8 cellular contexts compared by ENCODE assay signal in genomic region chr15:73633111-73633990, GRCh38. TPM values are rescaled to one million over a fixed set of nuclear protein-coding genes. Genes with fewer than 3 reads are reported as not detected.
DNase-seq lines count a peak whose midpoint lies in the region; ATAC-seq, FAIRE-seq and TF ChIP-seq lines count a peak whose summit lies in the region.

Gene NPTN (minus strand): TSS chr15:73633389. CDS start chr15:73633215, 174 bp downstream.

- H3K36me3 ChIP-seq in HUES64 (ENCODE audit: insufficient read depth, low read length) (no peaks in the 10 kb centered on the region), OCI-LY1 (ENCODE audit: insufficient read depth, low read length) (no peaks in the 10 kb centered on the region), endothelial cell of umbilical vein (ENCODE audit: control insufficient read depth in 2 of 2, extremely low read depth in 1 of 2, insufficient read depth in 2 of 2, low read length in 2 of 2) (no peaks in the 10 kb centered on the region)

- POLR2A ChIA-PET in endothelial cell of umbilical vein (lab: Charles Lee), result interaction anchor here (1.0 kb wide), 1 partner anchor 293 kb away, joined by 3 read pairs; the partner anchor contains the start of gene LOXL1

- BruUV-seq in Calu3 (replicated peaks; lab: Mats Ljungman, UMichigan) (TSS peak; percentile 97), endothelial cell of umbilical vein (replicated peaks; lab: Mats Ljungman, UMichigan) (TSS peak; percentile 98)

- peak; percentile 92 for TF ChIP-seq POLR2A in endothelial cell of umbilical vein (IDR thresholded peaks at IDR 0.05; ENCODE audit: low read depth, low read length)

- H3K4me3 Mint-ChIP-seq in Calu3 (ENCODE audit: low read depth, unreplicated experiment), result peak within 1 kb of the TSS; percentile 70

- ATAC-seq in GM21447 (IDR thresholded peaks at IDR 0.05; ENCODE audit: unreplicated experiment), result peak; percentile 81

- H3K9ac ChIP-seq in HUES64 (ENCODE audit: low read depth, low read length) (peak within 1 kb of the TSS; percentile 80), OCI-LY1 (ENCODE audit: low read length) (peak within 1 kb of the TSS; percentile 80), endothelial cell of umbilical vein (replicated peaks; ENCODE audit: extremely low read depth, insufficient read depth, low read length) (peak within 1 kb of the TSS; percentile 85)

- H3K4me1 ChIP-seq in HUES64 (ENCODE audit: insufficient read depth, low read length) (peaks cover 51% of the 10 kb centered on the region), OCI-LY1 (ENCODE audit: insufficient read depth, low read length, severe bottlenecking) (peaks cover 46% of the 10 kb centered on the region), endothelial cell of umbilical vein (ENCODE audit: control insufficient read depth, extremely low read depth, insufficient read depth, low read length) (peaks cover 31% of the 10 kb centered on the region)

- H3K36me3 Mint-ChIP-seq in Calu3 (ENCODE audit: insufficient read depth, unreplicated experiment), result peaks cover 25% of the 10 kb centered on the region

- peak; percentile 89 for FAIRE-seq in endothelial cell of umbilical vein (lab: Jason Lieb, UNC)

- DNase-seq in Calu3 (peak; percentile 100), endothelial cell of umbilical vein (ENCODE audit: low read depth, low spot score) (peak; percentile 99), middle frontal gyrus (ENCODE audit: extremely low spot score, low spot score) (peak; percentile 97)
- DNase-seq in activated CD8-positive, alpha-beta memory T cell treated with anti-CD3 and anti-CD28 coated beads, Interleukin-2, amount 50 U/mL, for 48 hours, result peak; percentile 98
- peak; percentile 98 for DNase-seq in stimulated activated CD8-positive, alpha-beta memory T cell treated with anti-CD3 and anti-CD28 coated beads, Interleukin-2, amount 100 ng/mL, for 48 hours (ENCODE audit: low read depth in 2 of 2)

- H3K27me3 Mint-ChIP-seq in Calu3 (ENCODE audit: unreplicated experiment), result peaks cover 21% of the 10 kb centered on the region

- H4K20me1 ChIP-seq in OCI-LY1 (ENCODE audit: insufficient read depth, low read length) (no peaks in the 10 kb centered on the region), endothelial cell of umbilical vein (replicated peaks; ENCODE audit: control insufficient read depth, extremely low read depth, insufficient read depth, low read length) (peaks cover 9% of the 10 kb centered on the region)

- H3K27ac ChIP-seq in HUES64 (ENCODE audit: low read depth, low read length), result peak within 1 kb of the TSS; percentile 72
- no peak within 1 kb of the TSS for H3K27ac ChIP-seq in OCI-LY1 (ENCODE audit: low read depth, low read length, poor library complexity, severe bottlenecking)
- H3K27ac ChIP-seq in endothelial cell of umbilical vein (ENCODE audit: insufficient read depth, low read depth, low read length), result peak within 1 kb of the TSS; percentile 89

- no peaks in the 10 kb centered on the region for H3K9me1 ChIP-seq in endothelial cell of umbilical vein (replicated peaks; ENCODE audit: control insufficient read depth, extremely low read depth, insufficient read depth, low read length)

- dilution Hi-C loops in endothelial cell of umbilical vein (cut with MboI; ENCODE audit: extremely low pct_ligation_motif_present, low sequenced_read_pairs), result no loop called here

- peaks cover 42% of the 10 kb centered on the region for H3K79me2 ChIP-seq in OCI-LY1 (ENCODE audit: insufficient read depth, low read length)
- peaks cover 43% of the 10 kb centered on the region for H3K79me2 ChIP-seq in endothelial cell of umbilical vein (ENCODE audit: control insufficient read depth, insufficient read depth, low read length)

- H3F3A ChIP-seq in OCI-LY1 (ENCODE audit: insufficient read depth, low read length), result no peaks in the 10 kb centered on the region

- H3K9me2 ChIP-seq in OCI-LY1 (ENCODE audit: low read depth, low read length), result no peaks in the 10 kb centered on the region

- H3K4me1 Mint-ChIP-seq in Calu3 (ENCODE audit: low read depth, unreplicated experiment), result peaks cover 53% of the 10 kb centered on the region

- peak within 1 kb of the TSS; percentile 93 for H3K4me3 ChIP-seq in HUES64 (ENCODE audit: low read length)
- H3K4me3 ChIP-seq in OCI-LY1 (ENCODE audit: low read depth, low read length, poor library complexity, severe bottlenecking), result peak within 1 kb of the TSS; percentile 88
- peak within 1 kb of the TSS; percentile 33 to 99 (median 67) for H3K4me3 ChIP-seq in endothelial cell of umbilical vein (replicated peaks in 1 of 3; ENCODE audit: insufficient read depth in 1 of 3, low read depth in 1 of 3, low read length in 3 of 3)

- H2AFZ ChIP-seq in OCI-LY1 (ENCODE audit: low read length), result peak within 1 kb of the TSS; percentile 76; the same call in 1 of the 2 replicates
- peak within 1 kb of the TSS; percentile 96 for H2AFZ ChIP-seq in endothelial cell of umbilical vein (ENCODE audit: low read depth, low read length)

- H3K27me3 ChIP-seq in HUES64 (ENCODE audit: insufficient read depth, low read length) (no peaks in the 10 kb centered on the region), OCI-LY1 (ENCODE audit: insufficient read depth, low read length) (no peaks in the 10 kb centered on the region), endothelial cell of umbilical vein (ENCODE audit: control insufficient read depth in 2 of 2, insufficient read depth in 2 of 2, low read length in 2 of 2) (peaks cover 0 to 7% of the 10 kb centered on the region in 2 experiments)

- TF ChIP-seq CTCF in Calu3 (IDR thresholded peaks at IDR 0.05; ENCODE audit: unreplicated experiment) (no peak), OCI-LY1 (IDR thresholded peaks at IDR 0.05; ENCODE audit: low read length) (no peak; the same call in 1 of the 2 replicates), endothelial cell of umbilical vein (IDR thresholded peaks at IDR 0.05; ENCODE audit: extremely low read depth in 1 of 2, insufficient read depth in 1 of 2, low read depth in 1 of 2, low read length in 2 of 2) (no peak)

- H3K9me3 ChIP-seq in HUES64 (ENCODE audit: insufficient read depth, low read depth, low read length), result no peaks in the 10 kb centered on the region
- H3K9me3 ChIP-seq in OCI-LY1 (ENCODE audit: low read length), result no peaks in the 10 kb centered on the region
- no peaks in the 10 kb centered on the region for H3K9me3 ChIP-seq in endothelial cell of umbilical vein (replicated peaks; ENCODE audit: control insufficient read depth, insufficient read depth, low read length)

- WGBS in HUES64, result 3% methylated on average over 62 of the region's 62 CpGs

- H3K27ac Mint-ChIP-seq in Calu3 (ENCODE audit: unreplicated experiment), result peak within 1 kb of the TSS; percentile 88

- CTCF ChIA-PET in Calu3 (lab: Charles Lee) (interaction anchor here (0.5 to 2.3 kb wide), 6 partner anchors 44 to 228 kb away, joined by 3 to 8 read pairs (median 4); no protein-coding TSS in a partner anchor), endothelial cell of umbilical vein (lab: Charles Lee) (interaction anchor here (0.6 to 10.0 kb wide), 14 partner anchors 15 to 111 kb away, joined by 3 to 294 read pairs (median 6); partner anchors contain the start of gene CD276)

- intact Hi-C loops in Calu3 (cut with micrococcal nuclease; ENCODE audit: unreplicated experiment), result no loop called here
- intact Hi-C loops in endothelial cell of umbilical vein (cut with micrococcal nuclease), result loop anchor here (1.0 to 10.0 kb wide), 2 partner anchors 51 to 849 kb away; partner anchors contain the start of genes ADPGK and CD276

- H3K4me2 ChIP-seq in OCI-LY1 (ENCODE audit: low read length), result peak within 1 kb of the TSS; percentile 86
- peak within 1 kb of the TSS; percentile 92 for H3K4me2 ChIP-seq in endothelial cell of umbilical vein (ENCODE audit: insufficient read depth, low read length)

- H3K9me3 Mint-ChIP-seq in Calu3 (ENCODE audit: low read depth, unreplicated experiment), result no peaks in the 10 kb centered on the region

TF ChIP-seq in endothelial cell of umbilical vein, 7 proteins besides CTCF, POLR2A, EP300 and RAD21:
- TF ChIP-seq JUN (IDR thresholded peaks at IDR 0.05; ENCODE audit: borderline replicate concordance, insufficient read depth, insufficient read length, low read depth), result no peak
- TF ChIP-seq, protein P1, sequence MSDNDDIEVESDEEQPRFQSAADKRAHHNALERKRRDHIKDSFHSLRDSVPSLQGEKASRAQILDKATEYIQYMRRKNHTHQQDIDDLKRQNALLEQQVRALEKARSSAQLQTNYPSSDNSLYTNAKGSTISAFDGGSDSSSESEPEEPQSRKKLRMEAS (IDR thresholded peaks at IDR 0.05; ENCODE audit: insufficient read depth, insufficient read length), result peak; percentile 99
- TF ChIP-seq POLR2AphosphoS5 (IDR thresholded peaks at IDR 0.05; ENCODE audit: insufficient read depth, low read depth, low read length), result peak; percentile 78

RNA-seq across cellular contexts. Expression of gene NPTN, which starts in this region (rescaled TPM):
- total RNA-seq in Calu3 (2022), result 190 TPM in 2 replicates
- 99.4 TPM for polyA plus RNA-seq in HUES64 (2013, experiment 1 of 2)
- 94.5 TPM for polyA plus RNA-seq in HUES64 (2013, experiment 2 of 2)
- 71.5 and 77.4 TPM in 2 replicates for total RNA-seq in endothelial cell of umbilical vein
- 67.0 and 81.3 TPM in 2 replicates for polyA plus RNA-seq in endothelial cell of umbilical vein
- polyA plus RNA-seq in endothelial cell of umbilical vein (2011; cell fraction: cytosol; rRNA removed), result 87.4 and 97.5 TPM in 2 replicates
- polyA plus RNA-seq in endothelial cell of umbilical vein (2011; cell fraction: nucleus; rRNA removed), result 129 and 150 TPM in 2 replicates
- 82.3 and 83.8 TPM in 2 replicates for polyA plus RNA-seq in endothelial cell of umbilical vein (2012)
- polyA minus RNA-seq in endothelial cell of umbilical vein, result 82.8 and 106 TPM in 2 replicates
- 20.3 TPM for polyA minus RNA-seq in endothelial cell of umbilical vein (2011; cell fraction: cytosol; rRNA and poly(A)+ RNA removed)
- 78.6 and 87.9 TPM in 2 replicates for polyA minus RNA-seq in endothelial cell of umbilical vein (2011; cell fraction: nucleus; rRNA and poly(A)+ RNA removed)
